Comparison of ENCODE assay signal across 22 cellular contexts in genomic region chr5:161077895-161078566, GRCh38.
"Had no signal": no experiment of that assay in that cellular context is flagged by ENCODE, and none has a peak within 500 bp of the region (broad histone marks: within the 10 kb centered on the region; RNA-seq: fewer than 3 reads in every experiment).

No MANE protein-coding gene starts in this region.

- H3K27ac Mint-ChIP-seq: IgD-negative memory B cell had no signal

- H3K27me3 Mint-ChIP-seq: IgD-negative memory B cell had no signal

- ATAC-seq: K562, Right ventricle myocardium inferior, SK-N-SH treated with all-trans-retinoic acid at 6 μM for 48 hours had no signal

- H3K36me3 Mint-ChIP-seq: IgD-negative memory B cell had no signal

- DNase-seq: Kasumi-1, MM.1S, NCI-H1092 treated with DMSO at 0.1 percent for 48 hours, NCI-H1436, NCI-H187, NCI-H2029, NCI-H2081 treated with DMSO at 0.1 percent for 48 hours, NCI-H2171 treated with DMSO at 0.1 percent for 48 hours, NCI-H345, NCI-H524, NCI-H526 treated with DMSO at 0.1 percent for 48 hours, NCI-H748 treated with DMSO at 0.1 percent for 48 hours, OCI-M1, PC-9, Peyer's patch, SHP77 treated with DMSO at 0.1 percent for 48 hours, SJCRH30 had no signal

- FAIRE-seq: HTR-8/SVneo, K562 had no signal

- H3K4me3 Mint-ChIP-seq: IgD-negative memory B cell had no signal

- H3K4me1 Mint-ChIP-seq: IgD-negative memory B cell had no signal
